In the genomic region with DNA sequence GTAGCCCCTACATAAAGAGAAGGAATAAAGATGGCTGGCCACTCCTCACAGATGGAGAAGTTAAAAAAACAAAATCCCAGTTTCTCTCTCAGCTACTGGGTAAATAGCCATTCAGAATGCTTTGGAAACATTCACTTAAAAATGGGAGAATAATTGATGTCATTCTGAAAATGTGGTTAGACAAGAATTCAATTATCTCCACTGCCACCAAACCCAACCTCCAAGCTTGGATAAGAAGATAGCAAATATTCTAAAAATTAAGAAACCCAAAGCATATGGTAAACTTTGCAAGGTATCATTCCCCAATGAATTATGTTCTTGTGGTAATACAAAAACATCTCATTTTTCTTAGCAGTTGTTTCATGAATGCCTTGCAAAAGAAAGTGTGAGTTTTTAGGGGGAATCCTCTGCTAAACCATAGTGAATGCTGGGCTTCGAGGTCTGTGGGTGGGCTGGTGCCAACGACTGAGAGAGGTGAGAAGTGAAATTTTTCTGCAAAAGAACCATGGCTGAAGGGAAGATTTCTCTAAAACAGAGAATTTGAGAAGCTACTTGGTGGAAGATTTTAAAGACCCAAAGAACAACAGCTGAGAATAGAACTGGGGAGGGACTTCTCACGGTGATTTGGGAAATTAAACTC, we compare ENCODE assay signal across 17 cellular contexts.
DNase-seq lines count a peak whose midpoint lies in the region; ATAC-seq, FAIRE-seq and TF ChIP-seq lines count a peak whose summit lies in the region.
"Had no signal": no experiment of that assay in that cellular context is flagged by ENCODE, and none has a peak within 500 bp of the region (broad histone marks: within the 10 kb centered on the region; RNA-seq: fewer than 3 reads in every experiment).

No MANE protein-coding gene starts in this region.

- FAIRE-seq in GM12878 (lab: Jason Lieb, UNC) (no peak), GM12891 (lab: Jason Lieb, UNC) (no peak)
- FAIRE-seq: TTC549 had no signal

- no peak overlapping the region for H2AFZ ChIP-seq in GM12878 (ENCODE audit: control insufficient read depth, low read depth, low read length)

- no peaks in the 10 kb centered on the region for H3K9me3 ChIP-seq in GM12878 (replicated peaks; ENCODE audit: control insufficient read depth, insufficient read depth, low read length)
- H3K9me3 ChIP-seq: spleen had no signal

- peaks cover 2% of the 10 kb centered on the region for H3K36me3 Mint-ChIP-seq in activated T-cell treated with anti-CD3 and anti-CD28 coated beads, Interleukin-2, amount 50 U/mL, for 24 hours (ENCODE audit: low read depth)
- H3K36me3 Mint-ChIP-seq in HFFc6 (ENCODE audit: low read depth), result peaks cover 12% of the 10 kb centered on the region

- H3K9me3 Mint-ChIP-seq in activated T-cell treated with anti-CD3 and anti-CD28 coated beads, Interleukin-2, amount 50 U/mL, for 24 hours, result peaks cover 8% of the 10 kb centered on the region
- no peaks in the 10 kb centered on the region; the same call in 1 of the 2 replicates for H3K9me3 Mint-ChIP-seq in HFFc6

- TF ChIP-seq CTCF in GM12878 (IDR thresholded peaks at IDR 0.05 in 2 of 3, conservative IDR thresholded peaks at IDR 0.05 in 1 of 3; ENCODE audit: control insufficient read depth in 2 of 3, extremely low read depth in 1 of 3, insufficient read depth in 1 of 3, low read depth in 3 of 3, low read length in 3 of 3), result no peak
- no peak for TF ChIP-seq CTCF in HFFc6 (IDR thresholded peaks at IDR 0.05)

- no peaks in the 10 kb centered on the region for H3K27me3 ChIP-seq in GM12878 (replicated peaks in 1 of 2; ENCODE audit: control insufficient read depth in 2 of 2, insufficient read depth in 2 of 2, low read length in 1 of 2)
- H3K27me3 ChIP-seq: spleen had no signal

- no peaks in the 10 kb centered on the region for H3K27me3 Mint-ChIP-seq in activated T-cell treated with anti-CD3 and anti-CD28 coated beads, Interleukin-2, amount 50 U/mL, for 24 hours
- no peaks in the 10 kb centered on the region for H3K27me3 Mint-ChIP-seq in HFFc6 (ENCODE audit: insufficient read depth)

- no TSS peak for BruUV-seq in GM12878 (replicated peaks; lab: Mats Ljungman, UMichigan)

- in situ Hi-C loops in GM12878 (cut with MboI), result no loop called here

- H3K9ac ChIP-seq in GM12878 (ENCODE audit: control insufficient read depth, insufficient read depth, low read length), result no peak overlapping the region

- peaks cover 85% of the 10 kb centered on the region for H3K4me1 Mint-ChIP-seq in activated T-cell treated with anti-CD3 and anti-CD28 coated beads, Interleukin-2, amount 50 U/mL, for 24 hours (ENCODE audit: low read depth)
- peaks cover 43% of the 10 kb centered on the region for H3K4me1 Mint-ChIP-seq in HFFc6 (ENCODE audit: low read depth)

- intact Hi-C loops in GM12878 (cut with micrococcal nuclease; ENCODE audit: unreplicated experiment), result no loop called here

- RAD21 ChIA-PET in GM12878 (lab: Charles Lee; ENCODE audit: unreplicated experiment), result interaction anchor here (0.7 to 2.3 kb wide), 6 partner anchors 12 to 128 kb away, joined by 3 to 14 read pairs (median 3); no protein-coding TSS in a partner anchor

- no peak for TF ChIP-seq POLR2A in GM12878 (IDR thresholded peaks at IDR 0.05; ENCODE audit: low read depth, low read length)
- TF ChIP-seq POLR2A in GM12891 (IDR thresholded peaks at IDR 0.05; ENCODE audit: low read depth, low read length), result no peak

- H3K4me2 ChIP-seq in GM12878 (ENCODE audit: control insufficient read depth, insufficient read depth), result no peak overlapping the region

- POLR2A ChIA-PET in GM12878 (lab: Charles Lee), result interaction anchor here (0.6 kb wide), 1 partner anchor 108 kb away, joined by 4 read pairs; no protein-coding TSS in a partner anchor

- peaks cover 10% of the 10 kb centered on the region; the same call in 1 of the 2 replicates for H3K4me1 ChIP-seq in GM12878 (ENCODE audit: control insufficient read depth, insufficient read depth, low read length)

- peak; percentile 57 for DNase-seq in activated T-cell treated with anti-CD3 and anti-CD28 coated beads, Interleukin-2, amount 50 U/mL, for 24 hours
- DNase-seq in activated T-cell treated with anti-CD3 and anti-CD28 coated beads for 4 hours (no peak), M059J (ENCODE audit: low read depth) (peak; percentile 66), GM12878 (ENCODE audit: low read depth, low spot score) (no peak), HCEC 1CT (no peak), HFFc6 (no peak), GM12891 (ENCODE audit: insufficient read length, low spot score) (no peak)
- peak; percentile 39 for DNase-seq in stimulated activated CD4-positive, alpha-beta T cell treated with anti-CD3 and anti-CD28 coated beads, Interleukin-4, amount 100 ng/mL, for 1 hour
- DNase-seq: DMS79, Kasumi-1, mammary epithelial cell, NCI-H2029 treated with DMSO at 0.1 percent for 48 hours, NCI-H82, Right ventricle myocardium superior, spleen had no signal

- peak overlapping the region; percentile 34 for H3K4me3 Mint-ChIP-seq in activated T-cell treated with anti-CD3 and anti-CD28 coated beads, Interleukin-2, amount 50 U/mL, for 24 hours
- H3K4me3 Mint-ChIP-seq in HFFc6, result no peak overlapping the region

- H3K27ac ChIP-seq in GM12878 (ENCODE audit: control insufficient read depth, insufficient read depth), result no peak overlapping the region
- H3K27ac ChIP-seq: spleen had no signal

- SMC1A ChIA-PET in GM12878 (lab: Charles Lee; ENCODE audit: uncharacterized antibody, unreplicated experiment), result interaction anchor here (0.9 to 2.7 kb wide), 6 partner anchors 9 to 162 kb away, joined by 3 to 9 read pairs (median 4); no protein-coding TSS in a partner anchor

- TF ChIP-seq RAD21 in GM12878 (IDR thresholded peaks at IDR 0.05; ENCODE audit: insufficient read depth, low read depth, low read length), result no peak

- peak overlapping the region; percentile 99 for H3K27ac Mint-ChIP-seq in activated T-cell treated with anti-CD3 and anti-CD28 coated beads, Interleukin-2, amount 50 U/mL, for 24 hours
- no peak overlapping the region for H3K27ac Mint-ChIP-seq in HFFc6

- WGBS in GM12878 (ENCODE audit: insufficient coverage, insufficient replicate concordance, low lambda C conversion rate, missing lambda C conversion rate), result 0% methylated on average over 3 of the region's 3 CpGs

- no peaks in the 10 kb centered on the region for H3K36me3 ChIP-seq in GM12878 (ENCODE audit: control insufficient read depth in 2 of 2, insufficient read depth in 2 of 2, low read length in 1 of 2)
- H3K36me3 ChIP-seq: spleen had no signal

- TF ChIP-seq EP300 in GM12878 (IDR thresholded peaks at IDR 0.05; ENCODE audit: borderline replicate concordance in 1 of 2, control insufficient read depth in 1 of 2, low read depth in 2 of 2, low read length in 2 of 2), result peak; percentile 23 to 30; a peak in 1 of 4 replicates

- ATAC-seq in GM12878, result peak; percentile 61
- ATAC-seq: esophagus mucosa had no signal

- no peaks in the 10 kb centered on the region for H3K79me2 ChIP-seq in GM12878 (ENCODE audit: control insufficient read depth, insufficient read depth, low read length)

- no peak overlapping the region for H3K4me3 ChIP-seq in GM12878
- H3K4me3 ChIP-seq: spleen had no signal

- CTCF ChIA-PET in GM12878 (lab: Yijun Ruan, JAX), result interaction anchor here (2.0 kb wide), 1 partner anchor 19 kb away, joined by 6 read pairs; no protein-coding TSS in a partner anchor

- no peaks in the 10 kb centered on the region for H4K20me1 ChIP-seq in GM12878 (ENCODE audit: control insufficient read depth, insufficient read depth)

TF ChIP-seq in GM12878, 131 proteins besides CTCF, POLR2A, EP300 and RAD21 (continues in another document):
- TF ChIP-seq MTA2 (IDR thresholded peaks at IDR 0.05; ENCODE audit: low read depth) (peak; percentile 62), MEF2B (IDR thresholded peaks at IDR 0.05; ENCODE audit: partially characterized antibody, poor library complexity, severe bottlenecking) (peak; percentile 16)

TF ChIP-seq in GM12891, 5 proteins besides CTCF, POLR2A, EP300 and RAD21:
- TF ChIP-seq POU2F2 (IDR thresholded peaks at IDR 0.05; ENCODE audit: low read depth, low read length), result no peak

Comparison
In these comparisons a context has a peak if more than half of its experiments do, and no peak if none do; other contexts are left out.
1. DNase-seq: peak in activated T-cell treated with anti-CD3 and anti-CD28 coated beads, Interleukin-2, amount 50 U/mL, for 24 hours (single experiment), M059J (single experiment) and stimulated activated CD4-positive, alpha-beta T cell treated with anti-CD3 and anti-CD28 coated beads, Interleukin-4, amount 100 ng/mL, for 1 hour (single experiment); none in activated T-cell treated with anti-CD3 and anti-CD28 coated beads for 4 hours (single experiment), GM12878 (single experiment), HCEC 1CT (single experiment), HFFc6 (single experiment) and GM12891 (single experiment).